In the genomic region with DNA sequence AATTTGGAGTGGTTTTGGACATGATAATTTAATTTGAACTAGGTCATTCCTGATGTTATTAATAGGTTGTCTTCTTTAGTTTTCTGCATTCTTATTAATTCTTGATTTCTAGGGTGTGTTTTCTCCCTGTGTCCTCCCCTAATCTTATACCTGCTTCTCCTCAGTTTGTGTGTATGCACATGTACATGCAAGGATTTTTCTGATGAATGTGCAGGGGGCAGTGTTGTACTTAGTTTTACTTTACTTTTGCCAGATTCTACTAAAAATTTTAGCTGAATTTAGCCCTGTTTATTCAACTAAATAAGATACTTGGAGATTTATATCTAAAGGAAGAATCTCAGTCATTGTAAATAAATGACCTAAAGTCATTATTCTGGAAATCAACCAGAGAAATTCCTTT, we compare ENCODE assay signal across 8 cellular contexts.
A peak's percentile ranks its signal among the peaks of the same experiment; 100 is the strongest.
DNase-seq lines count a peak whose midpoint lies in the region; ATAC-seq, FAIRE-seq and TF ChIP-seq lines count a peak whose summit lies in the region.
"Not testable (repeated sequence)": the region's sequence is repeated elsewhere in the genome, so short reads cannot be mapped to it uniquely, and the experiment has no call there.

No MANE protein-coding gene starts in this region.

- not testable (repeated sequence) for H3K27ac ChIP-seq in RWPE2 (ENCODE audit: poor library complexity, severe bottlenecking); left ventricle myocardium inferior (replicated peaks)

- H3K4me1 ChIP-seq in RWPE2 (ENCODE audit: insufficient read depth, poor library complexity, severe bottlenecking); left ventricle myocardium inferior: not testable (repeated sequence)

- DNase-seq in NB4 (ENCODE audit: low read depth), result peak; percentile 19
- peak; percentile 6 for DNase-seq in OCI-M1 (lab: John Stamatoyannopoulos, UW)
- not testable (repeated sequence) for DNase-seq in RWPE2 (ENCODE audit: low spot score); left ventricle myocardium inferior
- DNase-seq in MCF 10A (ENCODE audit: unreplicated experiment), result peak; percentile 1
- peak; percentile 1 for DNase-seq in fibroblast of mammary gland (ENCODE audit: low read depth)

- not testable (repeated sequence) for H3K4me3 ChIP-seq in NB4 (ENCODE audit: low read depth, low read length); RWPE2 (ENCODE audit: severe bottlenecking); fibroblast of mammary gland (ENCODE audit: control insufficient read depth, low read depth, low read length); left ventricle myocardium inferior

- not testable (repeated sequence) for TF ChIP-seq POLR2A in NB4 (IDR thresholded peaks at IDR 0.05; ENCODE audit: extremely low read depth, insufficient read length)

- H3K9me3 Mint-ChIP-seq in MCF 10A (ENCODE audit: unreplicated experiment), result not testable (repeated sequence)

- ATAC-seq in RWPE2 (ENCODE audit: low read depth), result not testable (repeated sequence)

- H3K36me3 ChIP-seq in RWPE2 (ENCODE audit: low read depth); left ventricle myocardium inferior: not testable (repeated sequence)

- FAIRE-seq in A204.1 (lab: Jason Lieb, UNC) (peak; percentile 62), G401.6 (lab: Jason Lieb, UNC) (peak; percentile 60)

- not testable (repeated sequence) for TF ChIP-seq CTCF in NB4 (IDR thresholded peaks at IDR 0.05; ENCODE audit: low read depth, low read length); MCF 10A (IDR thresholded peaks at IDR 0.05; ENCODE audit: unreplicated experiment); fibroblast of mammary gland (conservative IDR thresholded peaks at IDR 0.05; ENCODE audit: control insufficient read depth, insufficient read depth, low read depth, low read length)
- TF ChIP-seq CTCF in RWPE2 (IDR thresholded peaks at IDR 0.05; ENCODE audit: poor library complexity, severe bottlenecking) (peak; percentile 10), left ventricle myocardium inferior (IDR thresholded peaks at IDR 0.05; ENCODE audit: borderline replicate concordance) (peak; percentile 16)

- H3K27me3 ChIP-seq in RWPE2 (ENCODE audit: insufficient read depth, poor library complexity, severe bottlenecking); left ventricle myocardium inferior (ENCODE audit: low read depth): not testable (repeated sequence)

- CTCF ChIA-PET in MCF 10A (lab: Yijun Ruan, JAX), result not testable (repeated sequence)

- not testable (repeated sequence) for H3K27ac Mint-ChIP-seq in MCF 10A (ENCODE audit: low read depth, unreplicated experiment)

- not testable (repeated sequence) for H3K9me3 ChIP-seq in RWPE2 (ENCODE audit: severe bottlenecking); left ventricle myocardium inferior (replicated peaks)

- H3K4me1 Mint-ChIP-seq in MCF 10A (ENCODE audit: insufficient read depth, unreplicated experiment), result not testable (repeated sequence)

- intact Hi-C loops in MCF 10A (cut with micrococcal nuclease); left ventricle myocardium inferior (cut with micrococcal nuclease): not testable (repeated sequence)

- H3K27me3 Mint-ChIP-seq in MCF 10A (ENCODE audit: insufficient read depth, unreplicated experiment), result not testable (repeated sequence)

- POLR2A ChIA-PET in MCF 10A (lab: Yijun Ruan, JAX), result not testable (repeated sequence)

- H3K4me3 Mint-ChIP-seq in MCF 10A (ENCODE audit: unreplicated experiment), result not testable (repeated sequence)

- H3K36me3 Mint-ChIP-seq in MCF 10A (ENCODE audit: insufficient read depth, unreplicated experiment), result not testable (repeated sequence)

- not testable (repeated sequence) for BruUV-seq in MCF 10A (replicated peaks; lab: Mats Ljungman, UMichigan)
